Comparison of ENCODE assay signal across 9 cellular contexts in the genomic region with DNA sequence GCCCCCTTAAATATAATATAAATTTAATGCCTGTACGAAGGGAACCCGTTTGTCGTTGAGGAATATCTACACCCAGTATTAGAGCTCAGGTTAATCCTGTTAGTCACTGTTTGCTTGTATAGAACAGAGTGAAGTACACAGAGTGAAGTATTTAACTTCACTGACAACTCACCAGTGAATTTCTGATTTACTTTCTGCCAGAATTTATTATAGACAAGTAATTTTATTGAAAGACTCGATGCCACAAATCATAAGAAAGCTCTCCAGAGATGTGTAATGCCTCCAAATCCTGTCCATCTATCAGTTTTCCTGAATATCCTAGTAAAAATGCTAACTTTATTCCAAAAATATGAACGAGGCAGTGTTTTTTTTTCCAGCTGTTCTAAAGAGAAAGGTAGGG. TPM values are rescaled to one million over a fixed set of nuclear protein-coding genes. Genes with fewer than 3 reads are reported as not detected.
A peak's percentile ranks its signal among the peaks of the same experiment; 100 is the strongest.
DNase-seq lines count a peak whose midpoint lies in the region; FAIRE-seq and TF ChIP-seq lines count a peak whose summit lies in the region.
"Had no signal": no experiment of that assay in that cellular context is flagged by ENCODE, and none has a peak within 500 bp of the region (broad histone marks: within the 10 kb centered on the region; RNA-seq: fewer than 3 reads in every experiment).

No MANE protein-coding gene starts in this region.

- H3K9me3 Mint-ChIP-seq in Caco-2 (ENCODE audit: unreplicated experiment) (no peaks in the 10 kb centered on the region), glutamatergic neuron (ENCODE audit: unreplicated experiment) (peaks cover 12% of the 10 kb centered on the region)

- no peak for TF ChIP-seq EP300 in sigmoid colon (IDR thresholded peaks at IDR 0.05)

- H3K27me3 ChIP-seq in Caco-2 (replicated peaks; ENCODE audit: control insufficient read depth, insufficient read depth, low read length) (no peaks in the 10 kb centered on the region), sigmoid colon (no peaks in the 10 kb centered on the region)

- CTCF ChIA-PET in Caco-2 (lab: Charles Lee): no interaction called here

- H3K4me1 Mint-ChIP-seq in Caco-2 (ENCODE audit: low read depth, unreplicated experiment) (peaks cover 20% of the 10 kb centered on the region), glutamatergic neuron (ENCODE audit: low read depth, unreplicated experiment) (peaks cover 16% of the 10 kb centered on the region)

- TF ChIP-seq POLR2A in sigmoid colon (IDR thresholded peaks at IDR 0.05): no peak

- H3K4me1 ChIP-seq in Caco-2 (peaks cover 22% of the 10 kb centered on the region), sigmoid colon (peaks cover 0 to 54% (median 47%) of the 10 kb centered on the region in 4 donors)

- H3K27ac Mint-ChIP-seq in Caco-2 (ENCODE audit: unreplicated experiment): no peak overlapping the region
- no peak overlapping the region for H3K27ac Mint-ChIP-seq in glutamatergic neuron (ENCODE audit: unreplicated experiment)

- peak overlapping the region; percentile 90 to 99 (median 96) for H3K27ac ChIP-seq in sigmoid colon

- H3K36me3 Mint-ChIP-seq in Caco-2 (ENCODE audit: insufficient read depth, unreplicated experiment): peaks cover 21% of the 10 kb centered on the region
- H3K36me3 Mint-ChIP-seq in glutamatergic neuron (ENCODE audit: unreplicated experiment): no peaks in the 10 kb centered on the region

- POLR2A ChIA-PET in Caco-2 (lab: Charles Lee): no interaction called here

- FAIRE-seq in urothelium cell line (lab: Jason Lieb, UNC): no peak

- H3K27me3 Mint-ChIP-seq in Caco-2 (ENCODE audit: insufficient read depth, unreplicated experiment): no peaks in the 10 kb centered on the region
- peaks cover 11% of the 10 kb centered on the region for H3K27me3 Mint-ChIP-seq in glutamatergic neuron (ENCODE audit: unreplicated experiment)

- H3K36me3 ChIP-seq in Caco-2 (ENCODE audit: control insufficient read depth, insufficient read depth, low read length) (no peaks in the 10 kb centered on the region), sigmoid colon (no peaks in the 10 kb centered on the region)

- H3K4me3 Mint-ChIP-seq in Caco-2 (ENCODE audit: unreplicated experiment) (peak overlapping the region; percentile 99), glutamatergic neuron (ENCODE audit: unreplicated experiment) (peak overlapping the region; percentile 100)

- H3K4me3 ChIP-seq in Caco-2 (ENCODE audit: low read depth, low read length): peak overlapping the region; percentile 76
- H3K4me3 ChIP-seq in WI38 (ENCODE audit: low read depth, low read length): peak overlapping the region; percentile 91
- H3K4me3 ChIP-seq in sigmoid colon: peak overlapping the region; percentile 58 to 99 (median 80)

- BruUV-seq in Caco-2 (replicated peaks; lab: Mats Ljungman, UMichigan): no TSS peak

- intact Hi-C loops in Caco-2 (cut with micrococcal nuclease; ENCODE audit: unreplicated experiment): no loop called here
- intact Hi-C loops in sigmoid colon (cut with DNase I): loop anchor here (2.0 to 5.0 kb wide), 4 partner anchors 42 to 144 kb away; no protein-coding TSS in a partner anchor

- WGBS in sigmoid colon, 2 donors: 11 to 46% methylated on average over 5 of the region's 5 CpGs

- no peak for TF ChIP-seq CTCF in Caco-2 (IDR thresholded peaks at IDR 0.05; ENCODE audit: insufficient read depth in 1 of 2, low read depth in 1 of 2, low read length in 1 of 2, severe bottlenecking in 1 of 2, unreplicated experiment in 1 of 2)
- no peak for TF ChIP-seq CTCF in WI38 (IDR thresholded peaks at IDR 0.05; ENCODE audit: low read depth, low read length)
- TF ChIP-seq CTCF in glutamatergic neuron (IDR thresholded peaks at IDR 0.05; ENCODE audit: partially characterized antibody, unreplicated experiment): no peak
- no peak for TF ChIP-seq CTCF in sigmoid colon (IDR thresholded peaks at IDR 0.05)

- H3K9me3 ChIP-seq in Caco-2 (no peaks in the 10 kb centered on the region), sigmoid colon (no peaks in the 10 kb centered on the region)
- H3K9me3 ChIP-seq: mucosa of descending colon had no signal

- no peak for DNase-seq in Caco-2
- no peak for DNase-seq in glutamatergic neuron
- DNase-seq in sigmoid colon: no peak
- DNase-seq in urothelium cell line (ENCODE audit: low spot score): no peak
- no peak for DNase-seq in inferior parietal cortex (ENCODE audit: extremely low spot score)
- no peak for DNase-seq in NCI-H1092 (lab: John Stamatoyannopoulos, UW)
- DNase-seq in DMS153 (lab: John Stamatoyannopoulos, UW): no peak

RNA-seq across cellular contexts. Expression of a gene that starts 1.6 kb away (rescaled TPM):
- 46.9 and 48.9 TPM in 2 replicates for total RNA-seq in Caco-2 (2022)
- 29.7 TPM for total RNA-seq in glutamatergic neuron (ENCODE audit: unreplicated experiment)
- 10 to 100 TPM; 44.1 to 71.6 (median 62.4) TPM for total RNA-seq in sigmoid colon
- 10 to 100 TPM; 10.0 to 13.2 (median 11.4) TPM for polyA plus RNA-seq in sigmoid colon
